Comparison of ENCODE assay signal across 15 cellular contexts in genomic region chr7:129959480-129960332, GRCh38. TPM values are rescaled to one million over a fixed set of nuclear protein-coding genes. Genes with fewer than 3 reads are reported as not detected.
DNase-seq lines count a peak whose midpoint lies in the region; ATAC-seq, FAIRE-seq and TF ChIP-seq lines count a peak whose summit lies in the region.
"Had no signal": no experiment of that assay in that cellular context is flagged by ENCODE, and none has a peak within 500 bp of the region (broad histone marks: within the 10 kb centered on the region; RNA-seq: fewer than 3 reads in every experiment).

No MANE protein-coding gene starts in this region.

- H3K4me2 ChIP-seq in GM23338 (no peak overlapping the region), PC-3 (ENCODE audit: low read length) (peak overlapping the region; percentile 57), H1 (ENCODE audit: insufficient read depth in 1 of 2, low read depth in 2 of 2, low read length in 2 of 2) (no peak overlapping the region)

- no peak overlapping the region for H4K91ac ChIP-seq in H1 (replicated peaks; ENCODE audit: insufficient read length, low read length)

- BruUV-seq in PC-3 (replicated peaks; lab: Mats Ljungman, UMichigan) = no TSS peak

- no peak overlapping the region for H3K23ac ChIP-seq in H1 (ENCODE audit: insufficient read length)

- H4K8ac ChIP-seq in H1 (ENCODE audit: extremely low read depth, insufficient read depth, low read length) = no peak overlapping the region

- no peak overlapping the region for H4K5ac ChIP-seq in H1 (ENCODE audit: insufficient read length, low read depth, low read length)

- TF ChIP-seq RAD21 in H1 (IDR thresholded peaks at IDR 0.05 in 1 of 2, conservative IDR thresholded peaks at IDR 0.05 in 1 of 2; ENCODE audit: low read depth in 2 of 2, low read length in 2 of 2) = no peak

- H4K20me1 ChIP-seq in GM23338 (replicated peaks; ENCODE audit: insufficient read depth) (no peaks in the 10 kb centered on the region), PC-3 (ENCODE audit: low read length) (no peaks in the 10 kb centered on the region), H1 (replicated peaks in 1 of 2; ENCODE audit: control insufficient read depth in 1 of 2, insufficient read depth in 2 of 2, low read length in 2 of 2) (no peaks in the 10 kb centered on the region)

- no peak overlapping the region for H2BK5ac ChIP-seq in H1 (ENCODE audit: low read depth, low read length)

- H3K27me3 ChIP-seq in GM23338 (ENCODE audit: insufficient read depth) (no peaks in the 10 kb centered on the region), PC-3 (ENCODE audit: low read length) (no peaks in the 10 kb centered on the region), H1 (replicated peaks in 1 of 4; ENCODE audit: control insufficient read depth in 3 of 4, extremely low read depth in 1 of 4, insufficient read depth in 3 of 4, low read length in 3 of 4) (no peaks in the 10 kb centered on the region), testis (no peaks in the 10 kb centered on the region)

- H3K27me3 Mint-ChIP-seq in GM23338 (ENCODE audit: insufficient read depth, low read depth, poor library complexity) = peaks cover 2% of the 10 kb centered on the region
- H3K27me3 Mint-ChIP-seq in osteocyte (ENCODE audit: unreplicated experiment) = no peaks in the 10 kb centered on the region

- H3K4me1 ChIP-seq in GM23338 (ENCODE audit: insufficient read depth) (no peaks in the 10 kb centered on the region), PC-3 (ENCODE audit: insufficient read depth, low read length) (peaks cover 28% of the 10 kb centered on the region), H1 (replicated peaks in 1 of 4; ENCODE audit: control insufficient read depth in 3 of 4, insufficient read depth in 4 of 4, low read length in 3 of 4) (no peaks in the 10 kb centered on the region), testis (peaks cover 8% of the 10 kb centered on the region)
- H3K4me1 ChIP-seq: HAP-1 had no signal

- H2AK5ac ChIP-seq in H1 (ENCODE audit: low read depth, low read length) = no peak overlapping the region

- H2BK12ac ChIP-seq in H1 (ENCODE audit: low read depth, low read length) = no peak overlapping the region; the same call in 1 of the 2 replicates

- H2BK15ac ChIP-seq in H1 (ENCODE audit: low read length) = no peak overlapping the region

- no peak for TF ChIP-seq CTCF in GM23338 (conservative IDR thresholded peaks at IDR 0.05; ENCODE audit: low read depth in 2 of 2)
- TF ChIP-seq CTCF in PC-3 (conservative IDR thresholded peaks at IDR 0.05; ENCODE audit: low read depth, low read length) = no peak
- TF ChIP-seq CTCF in H1 (IDR thresholded peaks at IDR 0.05; ENCODE audit: control extremely low read depth in 1 of 3, insufficient read depth in 1 of 3, low read depth in 1 of 3, low read length in 3 of 3) = no peak
- no peak for TF ChIP-seq CTCF in osteocyte (IDR thresholded peaks at IDR 0.05)
- no peak for TF ChIP-seq CTCF in testis (IDR thresholded peaks at IDR 0.05)

- 0 out of 2 replicates have a peak, but pooled peaks cover 3% of the 10 kb centered on the region for H3K9me2 ChIP-seq in GM23338 (ENCODE audit: insufficient read depth)
- H3K9me2 ChIP-seq in PC-3 (replicated peaks; ENCODE audit: low read length) = no peaks in the 10 kb centered on the region

- WGBS in H1 (ENCODE audit: extremely low coverage in 1 of 2, insufficient coverage in 1 of 2, insufficient read length in 1 of 2, insufficient replicate concordance in 2 of 2, low coverage in 1 of 2, low lambda C conversion rate in 2 of 2, missing lambda C conversion rate in 1 of 2), 2 experiments = 92% methylated on average over 14 of the region's 14 CpGs; no CpG with 5 or more reads in 1 of the 2 experiments
- 91 to 94% methylated on average over 14 of the region's 14 CpGs for WGBS in testis, 2 donors

- H3K4ac ChIP-seq in H1 (replicated peaks; ENCODE audit: insufficient read length, low read depth, low read length) = no peak overlapping the region

- no peak overlapping the region for H3K4me3 Mint-ChIP-seq in GM23338
- no peak overlapping the region for H3K4me3 Mint-ChIP-seq in osteocyte (ENCODE audit: unreplicated experiment)

- H3K18ac ChIP-seq in H1 (ENCODE audit: extremely low read depth, low read length) = no peak overlapping the region

- FAIRE-seq in H1 (lab: Jason Lieb, UNC) = no peak
- FAIRE-seq: islet of Langerhans, RCC 7860 had no signal

- H3F3A ChIP-seq in GM23338 (replicated peaks; ENCODE audit: low read depth) (peaks cover 3% of the 10 kb centered on the region; the same call in 1 of the 2 replicates), PC-3 (ENCODE audit: low read length, unreplicated experiment) (peaks cover 9% of the 10 kb centered on the region)

- no peak overlapping the region for H2BK120ac ChIP-seq in H1 (replicated peaks; ENCODE audit: low read depth, low read length)

- CTCF ChIA-PET in PC-3 (lab: Charles Lee) (interaction anchor here (0.7 to 1.6 kb wide), 2 partner anchors 11 to 129 kb away, joined by 4 to 10 read pairs; no protein-coding TSS in a partner anchor), H1 (lab: Charles Lee; ENCODE audit: partially characterized antibody) (interaction anchor here (0.6 to 1.9 kb wide), 11 partner anchors 7 to 1613 kb away, joined by 3 to 5 read pairs (median 4); no protein-coding TSS in a partner anchor)

- H3K27ac Mint-ChIP-seq in GM23338 (peak overlapping the region; percentile 54; the same call in 1 of the 2 replicates), osteocyte (ENCODE audit: unreplicated experiment) (peak overlapping the region; percentile 87)

- no peak overlapping the region for H3K14ac ChIP-seq in H1 (ENCODE audit: insufficient read length)

- no peak overlapping the region for H2BK20ac ChIP-seq in H1 (ENCODE audit: low read length)

- H3K4me1 Mint-ChIP-seq in GM23338 (peaks cover 18% of the 10 kb centered on the region), osteocyte (ENCODE audit: unreplicated experiment) (peaks cover 29% of the 10 kb centered on the region)

- H3K36me3 ChIP-seq in GM23338 (ENCODE audit: insufficient read depth) (no peaks in the 10 kb centered on the region), PC-3 (ENCODE audit: low read depth, low read length) (no peaks in the 10 kb centered on the region), H1 (ENCODE audit: control insufficient read depth in 2 of 4, insufficient read depth in 4 of 4, low read length in 3 of 4) (no peaks in the 10 kb centered on the region), testis (ENCODE audit: low read depth, missing control alignments) (no peaks in the 10 kb centered on the region)
- H3K36me3 ChIP-seq: HAP-1 had no signal

- H3K9me3 ChIP-seq in PC-3 (ENCODE audit: low read length) (no peaks in the 10 kb centered on the region), H1 (ENCODE audit: insufficient read depth in 2 of 2, low read depth in 1 of 2, low read length in 1 of 2) (no peaks in the 10 kb centered on the region), testis (no peaks in the 10 kb centered on the region)
- H3K9me3 ChIP-seq: HAP-1 had no signal

- H2AFZ ChIP-seq in GM23338 (peak overlapping the region; percentile 64), PC-3 (ENCODE audit: low read length) (peak overlapping the region; percentile 65; the same call in 1 of the 2 replicates), H1 (ENCODE audit: low read length) (0 out of 2 replicates have a peak overlapping the region, but pooled peaks have one; percentile 20)

- DNase-seq in GM23338 (ENCODE audit: low spot score) = no peak
- peak; percentile 8 for DNase-seq in PC-3
- no peak for DNase-seq in H1 (ENCODE audit: low read depth in 1 of 2, low spot score in 2 of 2)
- DNase-seq in osteocyte (ENCODE audit: extremely low spot score, unreplicated experiment) = no peak
- DNase-seq in T1000 (lab: John Stamatoyannopoulos, UW) = no peak
- DNase-seq in activated CD8-positive, alpha-beta memory T cell treated with anti-CD3 and anti-CD28 coated beads for 24 hours = no peak
- no peak for DNase-seq in testis
- no peak for DNase-seq in NCI-H510A (lab: John Stamatoyannopoulos, UW)
- DNase-seq: activated T-cell treated with anti-CD3 and anti-CD28 coated beads, Interleukin-2, amount 50 U/mL, for 48 hours; caudate nucleus; NCI-H2107; stimulated activated CD4-positive, alpha-beta T cell treated with anti-CD3 and anti-CD28 coated beads, Interleukin-12 subunit alpha, Interleukin-12 subunit beta, amount 100 ng/mL, for 4 hours had no signal

- H3K9ac ChIP-seq in PC-3 (ENCODE audit: low read length) = no peak overlapping the region
- H3K9ac ChIP-seq in H1 (replicated peaks in 1 of 4; ENCODE audit: extremely low read depth in 1 of 4, low read depth in 3 of 4, low read length in 3 of 4) = no peak overlapping the region

- H3K27ac ChIP-seq in GM23338 (ENCODE audit: low read depth) (no peak overlapping the region), PC-3 (ENCODE audit: low read length) (peak overlapping the region; percentile 87), H1 (ENCODE audit: low read depth, low read length) (no peak overlapping the region), testis (peak overlapping the region in 1 of 2 donors; percentile 88)

- TF ChIP-seq POLR2A in H1 (IDR thresholded peaks at IDR 0.05; ENCODE audit: control extremely low read depth in 1 of 2, low read depth in 2 of 2, low read length in 2 of 2) (no peak), testis (IDR thresholded peaks at IDR 0.05) (no peak)

- no peaks in the 10 kb centered on the region for H3K79me1 ChIP-seq in H1 (ENCODE audit: low read depth, low read length)

- H3K23me2 ChIP-seq in H1 (ENCODE audit: low read depth, low read length) = no peaks in the 10 kb centered on the region

- no peaks in the 10 kb centered on the region for H3K79me2 ChIP-seq in GM23338 (replicated peaks; ENCODE audit: insufficient read depth)
- no peaks in the 10 kb centered on the region for H3K79me2 ChIP-seq in PC-3 (ENCODE audit: low read length)
- no peaks in the 10 kb centered on the region for H3K79me2 ChIP-seq in H1 (ENCODE audit: control insufficient read depth in 1 of 2, insufficient read depth in 2 of 2, low read length in 2 of 2)

- intact Hi-C loops in PC-3 (cut with micrococcal nuclease) = loop anchor here (2.0 to 10.0 kb wide), 2 partner anchors 49 to 295 kb away; no protein-coding TSS in a partner anchor
- intact Hi-C loops in testis (cut with DNase I; ENCODE audit: low total_unique reads) = loop anchor here (10.0 kb wide), 1 partner anchor 125 kb away; no protein-coding TSS in a partner anchor

- H3K36me3 Mint-ChIP-seq in GM23338 (ENCODE audit: low read depth) (no peaks in the 10 kb centered on the region), osteocyte (ENCODE audit: unreplicated experiment) (no peaks in the 10 kb centered on the region)

- POLR2A ChIA-PET in PC-3 (lab: Charles Lee; ENCODE audit: unreplicated experiment) (interaction anchor here (1.0 kb wide), 1 partner anchor 11 kb away, joined by 3 read pairs; no protein-coding TSS in a partner anchor), H1 (lab: Charles Lee; ENCODE audit: partially characterized antibody) (interaction anchor here (0.5 to 1.5 kb wide), 4 partner anchors 9 to 790 kb away, joined by 3 to 4 read pairs (median 3); no protein-coding TSS in a partner anchor)

- H3K4me3 ChIP-seq in GM23338 (no peak overlapping the region), PC-3 (ENCODE audit: low read length) (no peak overlapping the region), H1 (ENCODE audit: extremely low read depth in 1 of 4, insufficient read depth in 2 of 4, low read depth in 3 of 4, low read length in 4 of 4) (no peak overlapping the region), testis (no peak overlapping the region)
- H3K4me3 ChIP-seq: HAP-1 had no signal

- H3K56ac ChIP-seq in H1 (replicated peaks; ENCODE audit: insufficient read length, low read depth, low read length) = no peak overlapping the region

- H3K9me3 Mint-ChIP-seq in GM23338 (no peaks in the 10 kb centered on the region), osteocyte (ENCODE audit: unreplicated experiment) (no peaks in the 10 kb centered on the region)

- ATAC-seq in GM23338 (no peak), PC-3 (no peak)

- TF ChIP-seq EP300 in H1 (IDR thresholded peaks at IDR 0.05; ENCODE audit: borderline replicate concordance in 1 of 2, low read depth in 2 of 2, low read length in 2 of 2) = no peak

RNA-seq across cellular contexts. Expression of gene UBE2H, which starts 6.9 kb away (rescaled TPM):
- total RNA-seq in GM23338 (2014; rRNA removed; shearing (Covaris generic)) = 86.5 and 107 TPM in 2 replicates
- polyA plus RNA-seq in GM23338 (2016; fragmentation: Nextera tagmentation; extraction: Ambion mirVana) = 37.2 and 40.8 TPM in 2 replicates
- 62.5 and 102 TPM in 2 replicates for total RNA-seq in PC-3 (2014; rRNA removed)
- total RNA-seq in H1 (2021; fragmentation: NEBNext Ultra II Directional; extraction: Animal tissue kit (Norgen Biotek cat#: 25700)) = 62.2 and 62.6 TPM in 2 replicates
- 29.0 and 30.6 TPM in 2 replicates for polyA plus RNA-seq in H1 (2011; rRNA removed)
- polyA plus RNA-seq in H1 (2011; cell fraction: cytosol; rRNA removed) = 41.8 TPM
- polyA plus RNA-seq in H1 (2011; cell fraction: nucleus; rRNA removed) = 20.7 TPM
- 32.5 to 59.7 TPM (median 39.3 TPM) in 4 replicates for polyA plus RNA-seq in H1 (2012, experiment 1 of 2)
- 7.3 TPM for polyA plus RNA-seq in H1 (2012, experiment 2 of 2)
- polyA plus RNA-seq in H1 (2013, experiment 1 of 2) = 43.4 TPM
- polyA plus RNA-seq in H1 (2013, experiment 2 of 2) = 48.3 TPM
- polyA minus RNA-seq in H1 (2011; rRNA and poly(A)+ RNA removed) = 49.8 and 56.0 TPM in 2 replicates
- 52.1 TPM for polyA minus RNA-seq in H1 (2011; cell fraction: cytosol; rRNA and poly(A)+ RNA removed)
- polyA minus RNA-seq in H1 (2011; cell fraction: nucleus; rRNA and poly(A)+ RNA removed) = 34.3 TPM
- total RNA-seq in osteocyte = 143 and 160 TPM in 2 replicates
- total RNA-seq in testis = 100 to 1,000 TPM; 126 to 130 TPM
- 93.5 TPM for polyA plus RNA-seq in testis (ENCODE audit: insufficient read depth, low read depth, low replicate concordance)
